ENCODE assay signal across 20 cellular contexts in genomic region chr9:96031962-96032534, GRCh38.
"Had no signal": no experiment of that assay in that cellular context is flagged by ENCODE, and none has a peak within 500 bp of the region (broad histone marks: within the 10 kb centered on the region; RNA-seq: fewer than 3 reads in every experiment).

No MANE protein-coding gene starts in this region.

- H3K9me3 ChIP-seq: upper lobe of right lung had no signal

- H3K4me1 ChIP-seq: parathyroid adenoma had no signal

- H3K27ac Mint-ChIP-seq: activated CD8-positive, alpha-beta T cell treated with anti-CD3 and anti-CD28 coated beads, Interleukin-2, amount 10 ng/mL, durations not matched to agents 7 days and 5 days; dendritic cell treated with granulocyte-macrophage colony-stimulating factor and Interleukin-4, amounts not matched to agents 40 ng/mL and 50 ng/mL, for 4 days; mesothelial cell of epicardium; stimulated activated effector memory CD8-positive, alpha-beta T cell treated with anti-CD3 and anti-CD28 coated beads, Interleukin-12 subunit alpha, Interleukin-12 subunit beta, amount 100 ng/mL, for 72 hours; WTC11 had no signal

- H3K4me3 Mint-ChIP-seq: activated CD8-positive, alpha-beta T cell treated with anti-CD3 and anti-CD28 coated beads, Interleukin-2, amount 10 ng/mL, durations not matched to agents 7 days and 5 days; brain; dendritic cell treated with granulocyte-macrophage colony-stimulating factor and Interleukin-4, amounts not matched to agents 40 ng/mL and 50 ng/mL, for 4 days; immature natural killer cell; mesothelial cell of epicardium; neural crest cell; stimulated activated effector memory CD8-positive, alpha-beta T cell treated with anti-CD3 and anti-CD28 coated beads, Interleukin-12 subunit alpha, Interleukin-12 subunit beta, amount 100 ng/mL, for 72 hours; WTC11 had no signal

- H3K4me1 Mint-ChIP-seq: WTC11 had no signal

- H3K27ac ChIP-seq: parathyroid adenoma, SK-N-MC, upper lobe of right lung had no signal

- H3K4me3 ChIP-seq: lung, SK-N-MC, upper lobe of right lung had no signal

- H3K36me3 Mint-ChIP-seq: mesothelial cell of epicardium; stimulated activated effector memory CD8-positive, alpha-beta T cell treated with anti-CD3 and anti-CD28 coated beads, Interleukin-12 subunit alpha, Interleukin-12 subunit beta, amount 100 ng/mL, for 72 hours had no signal

- ATAC-seq: activated CD8-positive, alpha-beta T cell treated with anti-CD3 and anti-CD28 coated beads, Interleukin-2, amount 10 ng/mL, durations not matched to agents 7 days and 5 days; activated naive CD4-positive, alpha-beta T cell treated with anti-CD3 and anti-CD28 coated beads, Interleukin-2, amount 50 U/mL, for 72 hours; stimulated activated effector memory CD8-positive, alpha-beta T cell treated with anti-CD3 and anti-CD28 coated beads, Interleukin-12 subunit alpha, Interleukin-12 subunit beta, amount 100 ng/mL, for 72 hours; upper lobe of right lung; WTC11 had no signal

- H3K9ac ChIP-seq: parathyroid adenoma had no signal

- DNase-seq: activated CD4-positive, alpha-beta T cell treated with anti-CD3 and anti-CD28 coated beads for 48 hours; activated CD8-positive, alpha-beta memory T cell treated with anti-CD3 and anti-CD28 coated beads, Interleukin-2, amount 50 U/mL, for 4 hours; activated CD8-positive, alpha-beta T cell treated with anti-CD3 and anti-CD28 coated beads, Interleukin-2, amount 10 ng/mL, durations not matched to agents 7 days and 5 days; activated effector memory CD4-positive, alpha-beta T cell treated with anti-CD3 and anti-CD28 coated beads, Interleukin-2, amount 50 U/mL, for 16 hours; activated T-cell treated with anti-CD3 and anti-CD28 coated beads, Interleukin-2, amount 50 U/mL, for 48 hours; immature natural killer cell; stimulated activated CD4-positive, alpha-beta T cell treated with anti-CD3 and anti-CD28 coated beads, Interleukin-12 subunit alpha, Interleukin-12 subunit beta, amount 100 ng/mL, for 4 hours; stimulated activated CD4-positive, alpha-beta T cell treated with anti-CD3 and anti-CD28 coated beads, Interleukin-2, amount 100 ng/mL, for 24 hours; T-helper 1 cell; upper lobe of right lung had no signal

- H3K36me3 ChIP-seq: upper lobe of right lung had no signal

- H3K9me3 Mint-ChIP-seq: stimulated activated effector memory CD8-positive, alpha-beta T cell treated with anti-CD3 and anti-CD28 coated beads, Interleukin-12 subunit alpha, Interleukin-12 subunit beta, amount 100 ng/mL, for 72 hours had no signal
